Comparison of ENCODE assay signal across 25 cellular contexts in the genomic region with DNA sequence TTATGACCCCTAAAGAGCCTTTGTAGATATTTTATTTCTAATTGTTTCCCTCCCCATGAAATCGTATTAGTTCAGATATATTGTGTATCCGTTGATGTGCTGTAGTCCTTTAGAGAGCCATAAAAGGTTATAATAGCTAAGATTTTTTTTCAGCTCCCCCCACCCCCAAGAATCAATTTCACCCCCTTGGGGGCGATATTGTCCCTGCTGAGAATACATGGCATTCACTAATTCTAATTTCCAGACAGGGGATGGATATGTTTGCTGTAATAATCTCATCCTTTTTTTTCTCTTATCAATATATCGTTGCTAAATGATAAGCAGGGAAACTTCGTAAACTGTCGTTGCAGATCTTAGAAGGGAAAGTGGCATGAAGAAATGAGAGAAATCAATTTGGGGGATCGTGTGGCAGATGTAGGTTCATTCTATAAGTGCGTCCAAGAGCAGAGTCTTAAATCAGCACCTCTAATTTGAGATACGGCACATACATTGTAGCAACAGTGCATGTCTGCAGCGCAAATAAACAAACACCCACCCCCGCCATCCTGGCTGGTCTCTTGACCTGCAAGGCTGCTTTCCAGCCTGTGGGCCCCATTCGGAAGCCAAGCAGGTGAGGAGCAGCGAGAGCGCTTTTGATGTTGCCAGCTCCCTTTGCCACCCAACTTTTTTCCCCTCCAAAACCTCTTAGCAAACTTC.
DNase-seq lines count a peak whose midpoint lies in the region; ATAC-seq and TF ChIP-seq lines count a peak whose summit lies in the region.
"Had no signal": no experiment of that assay in that cellular context is flagged by ENCODE, and none has a peak within 500 bp of the region (broad histone marks: within the 10 kb centered on the region; RNA-seq: fewer than 3 reads in every experiment).

No MANE protein-coding gene starts in this region.

- DNase-seq in nephron progenitor cell (peak; percentile 27), vagina (ENCODE audit: extremely low spot score in 2 of 2) (no peak), SKM-1 (lab: John Stamatoyannopoulos, UW; ENCODE audit: unreplicated experiment) (no peak)
- DNase-seq: activated CD4-positive, alpha-beta T cell treated with anti-CD3 and anti-CD28 coated beads, Interleukin-2, amount 10 ng/mL, durations not matched to agents 24 days and 14 days; activated naive CD4-positive, alpha-beta T cell treated with anti-CD3 and anti-CD28 coated beads, Interleukin-2, amount 10 ng/mL, durations not matched to agents 7 days and 5 days; activated T-cell treated with anti-CD3 and anti-CD28 coated beads, Interleukin-2, amount 50 U/mL, for 72 hours; amygdala; C1 segment of cervical spinal cord; Calu3; caudate nucleus; gastrocnemius medialis; MV-4-11; NCI-H1930; NK-92 treated with Interleukin-12 subunit alpha and Interleukin-12 subunit beta, amount 100 ng/mL, for 24 hours; sigmoid colon; T-helper 2 cell had no signal

- no peaks in the 10 kb centered on the region for H3K9me3 Mint-ChIP-seq in nephron progenitor cell
- H3K9me3 Mint-ChIP-seq: activated CD4-positive, alpha-beta T cell treated with anti-CD3 and anti-CD28 coated beads, Interleukin-2, amount 10 ng/mL, durations not matched to agents 24 days and 14 days; activated naive CD4-positive, alpha-beta T cell treated with anti-CD3 and anti-CD28 coated beads, Interleukin-2, amount 10 ng/mL, durations not matched to agents 7 days and 5 days had no signal

- peak; percentile 17; the same call in 1 of the 2 replicates for TF ChIP-seq CTCF in C4-2B (conservative IDR thresholded peaks at IDR 0.05)
- TF ChIP-seq CTCF in nephron progenitor cell (IDR thresholded peaks at IDR 0.05), result no peak
- no peak for TF ChIP-seq CTCF in vagina (IDR thresholded peaks at IDR 0.05)

- peak; percentile 27 for TF ChIP-seq RAD21 in Ishikawa (IDR thresholded peaks at IDR 0.05; ENCODE audit: low read depth)

- H3K4me3 Mint-ChIP-seq in nephron progenitor cell, result peak overlapping the region; percentile 78
- H3K4me3 Mint-ChIP-seq: activated CD4-positive, alpha-beta T cell treated with anti-CD3 and anti-CD28 coated beads, Interleukin-2, amount 10 ng/mL, durations not matched to agents 24 days and 14 days; activated naive CD4-positive, alpha-beta T cell treated with anti-CD3 and anti-CD28 coated beads, Interleukin-2, amount 10 ng/mL, durations not matched to agents 7 days and 5 days; activated T-cell treated with anti-CD3 and anti-CD28 coated beads, Interleukin-2, amount 50 U/mL, for 72 hours; memory B cell had no signal

- TF ChIP-seq POLR2A in vagina (IDR thresholded peaks at IDR 0.05), result no peak

- H3K27me3 ChIP-seq in ectodermal cell (ENCODE audit: control insufficient read depth, insufficient read depth, low read length, poor library complexity, severe bottlenecking), result no peaks in the 10 kb centered on the region
- no peaks in the 10 kb centered on the region for H3K27me3 ChIP-seq in vagina
- H3K27me3 ChIP-seq: SJSA1 had no signal

- H3K36me3 ChIP-seq in ectodermal cell (ENCODE audit: control insufficient read depth, insufficient read depth, low read length) (no peaks in the 10 kb centered on the region), vagina (no peaks in the 10 kb centered on the region)
- H3K36me3 ChIP-seq: gastrocnemius medialis, sigmoid colon, SJSA1 had no signal

- H3K27ac ChIP-seq in C4-2B (no peak overlapping the region), ectodermal cell (ENCODE audit: insufficient read depth, low read depth, low read length, poor library complexity, severe bottlenecking) (peak overlapping the region; percentile 65), vagina (no peak overlapping the region)
- H3K27ac ChIP-seq: gastrocnemius medialis, parathyroid adenoma, sigmoid colon, SJSA1 had no signal

- intact Hi-C loops in vagina (cut with DNase I), result no loop called here

- H3K4me1 Mint-ChIP-seq in nephron progenitor cell, result peaks cover 70% of the 10 kb centered on the region
- H3K4me1 Mint-ChIP-seq: activated CD4-positive, alpha-beta T cell treated with anti-CD3 and anti-CD28 coated beads, Interleukin-2, amount 10 ng/mL, durations not matched to agents 24 days and 14 days; activated naive CD4-positive, alpha-beta T cell treated with anti-CD3 and anti-CD28 coated beads, Interleukin-2, amount 10 ng/mL, durations not matched to agents 7 days and 5 days; memory B cell had no signal

- ATAC-seq in HG02870 (IDR thresholded peaks at IDR 0.05; ENCODE audit: unreplicated experiment), result no peak
- no peak for ATAC-seq in HG03196 (IDR thresholded peaks at IDR 0.05; ENCODE audit: unreplicated experiment)
- ATAC-seq: activated T-cell treated with anti-CD3 and anti-CD28 coated beads, Interleukin-2, amount 50 U/mL, for 72 hours; esophagus mucosa; gastrocnemius medialis had no signal

- H3K4me1 ChIP-seq in ectodermal cell (ENCODE audit: control insufficient read depth, insufficient read depth, low read length) (peaks cover 34% of the 10 kb centered on the region), vagina (no peaks in the 10 kb centered on the region)
- H3K4me1 ChIP-seq: parathyroid adenoma, sigmoid colon, SJSA1 had no signal

- WGBS in ectodermal cell, 2 experiments, result 67 to 75% methylated on average over 11 to 12 of the region's 14 CpGs

- H3K27me3 Mint-ChIP-seq in nephron progenitor cell (ENCODE audit: low read depth, poor library complexity), result peaks cover 9% of the 10 kb centered on the region
- H3K27me3 Mint-ChIP-seq: activated CD4-positive, alpha-beta T cell treated with anti-CD3 and anti-CD28 coated beads, Interleukin-2, amount 10 ng/mL, durations not matched to agents 24 days and 14 days; memory B cell had no signal

- no peaks in the 10 kb centered on the region for H3K9me3 ChIP-seq in ectodermal cell (ENCODE audit: control insufficient read depth, low read length)
- no peaks in the 10 kb centered on the region for H3K9me3 ChIP-seq in vagina
- H3K9me3 ChIP-seq: gastrocnemius medialis, sigmoid colon, SJSA1 had no signal

- peak overlapping the region; percentile 3 for H3K27ac Mint-ChIP-seq in nephron progenitor cell
- H3K27ac Mint-ChIP-seq: activated CD4-positive, alpha-beta T cell treated with anti-CD3 and anti-CD28 coated beads, Interleukin-2, amount 10 ng/mL, durations not matched to agents 24 days and 14 days; activated naive CD4-positive, alpha-beta T cell treated with anti-CD3 and anti-CD28 coated beads, Interleukin-2, amount 10 ng/mL, durations not matched to agents 7 days and 5 days; activated T-cell treated with anti-CD3 and anti-CD28 coated beads, Interleukin-2, amount 50 U/mL, for 72 hours; memory B cell had no signal

- no peak overlapping the region for H3K4me3 ChIP-seq in ectodermal cell (ENCODE audit: insufficient read depth, low read depth, low read length)
- no peak overlapping the region for H3K4me3 ChIP-seq in vagina
- H3K4me3 ChIP-seq: gastrocnemius medialis, sigmoid colon, SJSA1 had no signal

- no peaks in the 10 kb centered on the region for H3K36me3 Mint-ChIP-seq in nephron progenitor cell (ENCODE audit: low read depth)
- H3K36me3 Mint-ChIP-seq: activated naive CD4-positive, alpha-beta T cell treated with anti-CD3 and anti-CD28 coated beads, Interleukin-2, amount 10 ng/mL, durations not matched to agents 7 days and 5 days; memory B cell had no signal

- no peak for TF ChIP-seq EP300 in Ishikawa (IDR thresholded peaks at IDR 0.05; ENCODE audit: borderline replicate concordance)

TF ChIP-seq in Ishikawa, 13 proteins besides CTCF, POLR2A, EP300 and RAD21:
- TF ChIP-seq FOXM1 (IDR thresholded peaks at IDR 0.05; ENCODE audit: borderline replicate concordance, low read depth), result no peak
- no peak for TF ChIP-seq TAF1 (IDR thresholded peaks at IDR 0.05; ENCODE audit: low read depth)
- TF ChIP-seq TEAD4 (IDR thresholded peaks at IDR 0.05), result no peak
- TF ChIP-seq CREB1 (IDR thresholded peaks at IDR 0.05; ENCODE audit: low read depth), result no peak
- TF ChIP-seq, protein P1, sequence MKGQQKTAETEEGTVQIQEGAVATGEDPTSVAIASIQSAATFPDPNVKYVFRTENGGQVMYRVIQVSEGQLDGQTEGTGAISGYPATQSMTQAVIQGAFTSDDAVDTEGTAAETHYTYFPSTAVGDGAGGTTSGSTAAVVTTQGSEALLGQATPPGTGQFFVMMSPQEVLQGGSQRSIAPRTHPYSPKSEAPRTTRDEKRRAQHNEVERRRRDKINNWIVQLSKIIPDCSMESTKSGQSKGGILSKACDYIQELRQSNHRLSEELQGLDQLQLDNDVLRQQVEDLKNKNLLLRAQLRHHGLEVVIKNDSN (IDR thresholded peaks at IDR 0.05), result no peak
- no peak for TF ChIP-seq ZBTB7A (IDR thresholded peaks at IDR 0.05; ENCODE audit: low read depth)
- TF ChIP-seq NFIC (IDR thresholded peaks at IDR 0.05), result no peak
- no peak for TF ChIP-seq CEBPB (IDR thresholded peaks at IDR 0.05)
- TF ChIP-seq, protein P2, sequence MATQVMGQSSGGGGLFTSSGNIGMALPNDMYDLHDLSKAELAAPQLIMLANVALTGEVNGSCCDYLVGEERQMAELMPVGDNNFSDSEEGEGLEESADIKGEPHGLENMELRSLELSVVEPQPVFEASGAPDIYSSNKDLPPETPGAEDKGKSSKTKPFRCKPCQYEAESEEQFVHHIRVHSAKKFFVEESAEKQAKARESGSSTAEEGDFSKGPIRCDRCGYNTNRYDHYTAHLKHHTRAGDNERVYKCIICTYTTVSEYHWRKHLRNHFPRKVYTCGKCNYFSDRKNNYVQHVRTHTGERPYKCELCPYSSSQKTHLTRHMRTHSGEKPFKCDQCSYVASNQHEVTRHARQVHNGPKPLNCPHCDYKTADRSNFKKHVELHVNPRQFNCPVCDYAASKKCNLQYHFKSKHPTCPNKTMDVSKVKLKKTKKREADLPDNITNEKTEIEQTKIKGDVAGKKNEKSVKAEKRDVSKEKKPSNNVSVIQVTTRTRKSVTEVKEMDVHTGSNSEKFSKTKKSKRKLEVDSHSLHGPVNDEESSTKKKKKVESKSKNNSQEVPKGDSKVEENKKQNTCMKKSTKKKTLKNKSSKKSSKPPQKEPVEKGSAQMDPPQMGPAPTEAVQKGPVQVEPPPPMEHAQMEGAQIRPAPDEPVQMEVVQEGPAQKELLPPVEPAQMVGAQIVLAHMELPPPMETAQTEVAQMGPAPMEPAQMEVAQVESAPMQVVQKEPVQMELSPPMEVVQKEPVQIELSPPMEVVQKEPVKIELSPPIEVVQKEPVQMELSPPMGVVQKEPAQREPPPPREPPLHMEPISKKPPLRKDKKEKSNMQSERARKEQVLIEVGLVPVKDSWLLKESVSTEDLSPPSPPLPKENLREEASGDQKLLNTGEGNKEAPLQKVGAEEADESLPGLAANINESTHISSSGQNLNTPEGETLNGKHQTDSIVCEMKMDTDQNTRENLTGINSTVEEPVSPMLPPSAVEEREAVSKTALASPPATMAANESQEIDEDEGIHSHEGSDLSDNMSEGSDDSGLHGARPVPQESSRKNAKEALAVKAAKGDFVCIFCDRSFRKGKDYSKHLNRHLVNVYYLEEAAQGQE (IDR thresholded peaks at IDR 0.05; ENCODE audit: low read depth), result no peak
- no peak for TF ChIP-seq EGR1 (IDR thresholded peaks at IDR 0.05)
- no peak for TF ChIP-seq TCF12 (IDR thresholded peaks at IDR 0.05; ENCODE audit: low read depth)
TF ChIP-seq in Ishikawa: peak in this region for 0.
